ENCODE assay signal across 29 cellular contexts in genomic region chr2:85866165-85866659, GRCh38. TPM values are rescaled to one million over a fixed set of nuclear protein-coding genes. Genes with fewer than 3 reads are reported as not detected.
DNase-seq lines count a peak whose midpoint lies in the region; ATAC-seq and TF ChIP-seq lines count a peak whose summit lies in the region.
"Had no signal": no experiment of that assay in that cellular context is flagged by ENCODE, and none has a peak within 500 bp of the region (broad histone marks: within the 10 kb centered on the region; RNA-seq: fewer than 3 reads in every experiment).

No MANE protein-coding gene starts in this region.

- intact Hi-C loops in mammary epithelial cell (cut with micrococcal nuclease) (no loop called here), MCF 10A (cut with micrococcal nuclease) (no loop called here), uterus (cut with DNase I; ENCODE audit: low total_unique reads) (no loop called here), upper lobe of right lung (cut with DNase I) (no loop called here)

- H3K4me3 Mint-ChIP-seq in MCF 10A (ENCODE audit: unreplicated experiment): no peak overlapping the region
- no peak overlapping the region for H3K4me3 Mint-ChIP-seq in T-helper 17 cell
- H3K4me3 Mint-ChIP-seq in naive B cell: no peak overlapping the region
- H3K4me3 Mint-ChIP-seq: activated CD4-positive, alpha-beta memory T cell treated with anti-CD3 and anti-CD28 coated beads for 36 hours; activated naive CD8-positive, alpha-beta T cell treated with anti-CD3 and anti-CD28 coated beads, Interleukin-2, amount 10 ng/mL, durations not matched to agents 7 days and 5 days; stimulated activated naive CD8-positive, alpha-beta T cell treated with anti-CD3 and anti-CD28 coated beads, Interleukin-15, Interleukin-2, amounts not matched to agents 100 ng/mL and 50 ng/mL, for 24 hours had no signal

- no peak overlapping the region for H3K9ac ChIP-seq in mammary epithelial cell (ENCODE audit: insufficient read depth, low read length)
- H3K9ac ChIP-seq: parathyroid adenoma, SK-N-SH had no signal

- in situ Hi-C loops in mammary epithelial cell (cut with MboI; ENCODE audit: low sequenced_read_pairs in 2 of 2): no loop called here

- H3K4me1 Mint-ChIP-seq in MCF 10A (ENCODE audit: insufficient read depth, unreplicated experiment) (no peaks in the 10 kb centered on the region), T-helper 17 cell (peaks cover 41% of the 10 kb centered on the region), naive B cell (peaks cover 31 to 57% (median 45%) of the 10 kb centered on the region in 3 donors)

- dilution Hi-C loops in mammary epithelial cell (cut with HindIII; ENCODE audit: low sequenced_read_pairs): no loop called here

- no peaks in the 10 kb centered on the region for H3K9me3 Mint-ChIP-seq in MCF 10A (ENCODE audit: unreplicated experiment)
- no peaks in the 10 kb centered on the region for H3K9me3 Mint-ChIP-seq in naive B cell
- H3K9me3 Mint-ChIP-seq: activated CD4-positive, alpha-beta memory T cell treated with anti-CD3 and anti-CD28 coated beads for 36 hours; activated naive CD8-positive, alpha-beta T cell treated with anti-CD3 and anti-CD28 coated beads, Interleukin-2, amount 10 ng/mL, durations not matched to agents 7 days and 5 days; stimulated activated naive CD8-positive, alpha-beta T cell treated with anti-CD3 and anti-CD28 coated beads, Interleukin-15, Interleukin-2, amounts not matched to agents 100 ng/mL and 50 ng/mL, for 24 hours had no signal

- POLR2A ChIA-PET in MCF 10A (lab: Yijun Ruan, JAX): interaction anchor here (0.6 kb wide), 1 partner anchor 205 kb away, joined by 3 read pairs; no protein-coding TSS in a partner anchor

- no peaks in the 10 kb centered on the region for H3K36me3 Mint-ChIP-seq in MCF 10A (ENCODE audit: insufficient read depth, unreplicated experiment)
- H3K36me3 Mint-ChIP-seq in T-helper 17 cell (ENCODE audit: low read depth): peaks cover 2% of the 10 kb centered on the region
- no peaks in the 10 kb centered on the region for H3K36me3 Mint-ChIP-seq in naive B cell

- no peak for TF ChIP-seq CTCF in mammary epithelial cell (conservative IDR thresholded peaks at IDR 0.05 in 1 of 2, IDR thresholded peaks at IDR 0.05 in 1 of 2; ENCODE audit: extremely low read depth in 1 of 2, insufficient read depth in 1 of 2, low read depth in 1 of 2, low read length in 2 of 2)
- no peak for TF ChIP-seq CTCF in MCF 10A (IDR thresholded peaks at IDR 0.05; ENCODE audit: unreplicated experiment)
- no peak for TF ChIP-seq CTCF in uterus (IDR thresholded peaks at IDR 0.05)
- TF ChIP-seq CTCF in upper lobe of right lung (IDR thresholded peaks at IDR 0.05): no peak

- H3K27me3 Mint-ChIP-seq in MCF 10A (ENCODE audit: insufficient read depth, unreplicated experiment) (no peaks in the 10 kb centered on the region), T-helper 17 cell (no peaks in the 10 kb centered on the region), naive B cell (no peaks in the 10 kb centered on the region)
- H3K27me3 Mint-ChIP-seq: activated CD4-positive, alpha-beta memory T cell treated with anti-CD3 and anti-CD28 coated beads for 36 hours; activated naive CD8-positive, alpha-beta T cell treated with anti-CD3 and anti-CD28 coated beads, Interleukin-2, amount 10 ng/mL, durations not matched to agents 7 days and 5 days; stimulated activated naive CD8-positive, alpha-beta T cell treated with anti-CD3 and anti-CD28 coated beads, Interleukin-15, Interleukin-2, amounts not matched to agents 100 ng/mL and 50 ng/mL, for 24 hours had no signal

- H3K4me3 ChIP-seq in mammary epithelial cell (replicated peaks in 1 of 3; ENCODE audit: insufficient read depth in 1 of 3, low read depth in 2 of 3, low read length in 3 of 3) (no peak overlapping the region), uterus (no peak overlapping the region), upper lobe of right lung (no peak overlapping the region)
- H3K4me3 ChIP-seq: ascending aorta, testis had no signal

- no peak overlapping the region for H3K27ac ChIP-seq in mammary epithelial cell (ENCODE audit: insufficient read depth, low read depth, low read length)
- peak overlapping the region; percentile 2 to 38 for H3K27ac ChIP-seq in uterus
- H3K27ac ChIP-seq in upper lobe of right lung: no peak overlapping the region
- H3K27ac ChIP-seq: ascending aorta, epithelial cell of prostate, parathyroid adenoma, testis had no signal

- H3K9me3 ChIP-seq in mammary epithelial cell (replicated peaks; ENCODE audit: insufficient read depth, low read length): no peaks in the 10 kb centered on the region
- H3K9me3 ChIP-seq in T-helper 17 cell (ENCODE audit: control insufficient read depth, low read length, poor library complexity, severe bottlenecking): no peaks in the 10 kb centered on the region
- no peaks in the 10 kb centered on the region for H3K9me3 ChIP-seq in uterus
- H3K9me3 ChIP-seq in upper lobe of right lung: no peaks in the 10 kb centered on the region
- H3K9me3 ChIP-seq: ascending aorta, BE2C, SK-N-SH, testis had no signal

- BruUV-seq in mammary epithelial cell (replicated peaks; lab: Mats Ljungman, UMichigan): no TSS peak
- no TSS peak for BruUV-seq in MCF 10A (replicated peaks; lab: Mats Ljungman, UMichigan)

- DNase-seq in mammary epithelial cell: no peak
- DNase-seq in MCF 10A (ENCODE audit: unreplicated experiment): no peak
- DNase-seq in T-helper 17 cell: no peak
- no peak for DNase-seq in naive B cell
- DNase-seq in uterus: no peak
- DNase-seq in upper lobe of right lung: no peak
- DNase-seq in RPMI8226: no peak
- DNase-seq: activated CD4-positive, alpha-beta T cell treated with anti-CD3 and anti-CD28 coated beads for 1 hour; activated naive CD8-positive, alpha-beta T cell treated with anti-CD3 and anti-CD28 coated beads, Interleukin-2, amount 10 ng/mL, durations not matched to agents 7 days and 5 days; BE2C; COR-L47; DMS79; effector CD4-positive, alpha-beta T cell; GDM1; hypothalamus; left cardiac atrium; NCI-H1092; NCI-H187; NCI-H510A treated with DMSO at 0.1 percent for 48 hours; OCI-M1; SK-N-SH; small intestine; testis had no signal

- CTCF ChIA-PET in mammary epithelial cell (lab: Charles Lee; ENCODE audit: low non-redundant PET): no interaction called here
- CTCF ChIA-PET in MCF 10A (lab: Yijun Ruan, JAX): interaction anchor here (0.6 kb wide), 1 partner anchor 9 kb away, joined by 3 read pairs; no protein-coding TSS in a partner anchor

- H4K20me1 ChIP-seq in mammary epithelial cell (ENCODE audit: insufficient read depth, low read length): no peaks in the 10 kb centered on the region

- H3K27me3 ChIP-seq in mammary epithelial cell (ENCODE audit: insufficient read depth, low read length) (no peaks in the 10 kb centered on the region), uterus (no peaks in the 10 kb centered on the region), upper lobe of right lung (no peaks in the 10 kb centered on the region)
- H3K27me3 ChIP-seq: ascending aorta, BE2C, testis had no signal

- TF ChIP-seq POLR2A in uterus (IDR thresholded peaks at IDR 0.05): no peak

- ATAC-seq in T-helper 17 cell (no peak), naive B cell (ENCODE audit: low read depth in 2 of 2) (no peak), GM18870 (IDR thresholded peaks at IDR 0.05; ENCODE audit: unreplicated experiment) (no peak), upper lobe of right lung (no peak)

- H3K79me2 ChIP-seq in mammary epithelial cell (ENCODE audit: insufficient read depth, low read length): peaks cover 4% of the 10 kb centered on the region
- H3K79me2 ChIP-seq: parathyroid adenoma had no signal

- H3K4me1 ChIP-seq in mammary epithelial cell (ENCODE audit: insufficient read depth, low read length): peaks cover 12% of the 10 kb centered on the region
- H3K4me1 ChIP-seq in uterus: peaks cover 0 to 3% of the 10 kb centered on the region in 2 donors
- peaks cover 20% of the 10 kb centered on the region for H3K4me1 ChIP-seq in upper lobe of right lung
- H3K4me1 ChIP-seq: BE2C, parathyroid adenoma, testis had no signal

- no peak overlapping the region for H3K27ac Mint-ChIP-seq in MCF 10A (ENCODE audit: low read depth, unreplicated experiment)
- H3K27ac Mint-ChIP-seq in T-helper 17 cell: peak overlapping the region; percentile 91
- H3K27ac Mint-ChIP-seq in naive B cell: peak overlapping the region in 5 of 6 donors; percentile 27 to 78 (median 35)
- H3K27ac Mint-ChIP-seq: activated CD4-positive, alpha-beta memory T cell treated with anti-CD3 and anti-CD28 coated beads for 36 hours; activated naive CD8-positive, alpha-beta T cell treated with anti-CD3 and anti-CD28 coated beads, Interleukin-2, amount 10 ng/mL, durations not matched to agents 7 days and 5 days had no signal

- no peak overlapping the region for H3K4me2 ChIP-seq in mammary epithelial cell (ENCODE audit: insufficient read depth, low read depth, low read length)
- H3K4me2 ChIP-seq: SK-N-SH had no signal

- H3K36me3 ChIP-seq in mammary epithelial cell (ENCODE audit: insufficient read depth, low read length): no peaks in the 10 kb centered on the region
- no peaks in the 10 kb centered on the region for H3K36me3 ChIP-seq in uterus
- H3K36me3 ChIP-seq in upper lobe of right lung: peaks cover 15% of the 10 kb centered on the region
- H3K36me3 ChIP-seq: ascending aorta, BE2C had no signal

- H2AFZ ChIP-seq in mammary epithelial cell (ENCODE audit: low read depth, low read length): peak overlapping the region; percentile 54
- H2AFZ ChIP-seq: parathyroid adenoma had no signal

- 93% methylated on average over 3 of the region's 3 CpGs for WGBS in mammary epithelial cell (ENCODE audit: low coverage, missing lambda C conversion rate)

RNA-seq across cellular contexts. Expression of gene ST3GAL5, which starts 22.6 kb away (rescaled TPM):
- total RNA-seq in mammary epithelial cell: 10 to 100 TPM; 12.0 to 25.1 TPM
- 13.0 TPM for polyA plus RNA-seq in mammary epithelial cell
- 2.9 TPM for polyA minus RNA-seq in mammary epithelial cell
- total RNA-seq in MCF 10A (2022): 1.2 and 2.3 TPM in 2 replicates
- total RNA-seq in T-helper 17 cell: 10 to 100 TPM; 26.6 to 34.3 TPM
- polyA plus RNA-seq in naive B cell (ENCODE audit: low read depth in 6 of 6): 10 to 100 TPM; 16.7 to 29.0 (median 20.9) TPM
- total RNA-seq in uterus: 10 to 100 TPM; 12.3 to 52.9 (median 32.9) TPM
- 76.7 TPM for total RNA-seq in upper lobe of right lung

Comparison
In these comparisons a context has a peak if more than half of its experiments do, and no peak if none do; other contexts are left out.
1. H3K27ac ChIP-seq: peak in uterus (2 of 2); none in mammary epithelial cell (single experiment) and upper lobe of right lung (single experiment).